ENCODE assay signal across 7 cellular contexts in the genomic region with DNA sequence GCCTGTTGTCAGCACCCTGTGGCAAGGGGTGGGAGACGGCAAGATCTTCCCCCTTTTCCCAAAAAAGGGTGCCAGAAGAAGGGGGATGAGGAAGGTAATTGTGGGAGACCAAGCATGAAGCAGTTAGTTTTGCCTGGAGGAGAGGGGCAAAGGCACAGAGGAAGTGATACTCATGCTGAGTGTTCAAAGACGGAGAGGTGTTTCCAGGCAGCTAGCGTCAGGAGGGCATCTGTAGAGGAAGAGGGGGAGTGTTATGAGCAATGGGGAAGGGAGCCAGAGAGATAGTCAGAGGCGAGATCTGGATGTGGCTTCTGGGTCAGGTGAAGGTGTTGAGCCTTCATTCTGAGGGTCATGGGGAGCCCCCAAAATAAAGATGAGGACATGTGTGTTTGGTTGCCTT. TPM values are rescaled to one million over a fixed set of nuclear protein-coding genes. Genes with fewer than 3 reads are reported as not detected.
DNase-seq lines count a peak whose midpoint lies in the region; ATAC-seq lines count a peak whose summit lies in the region.

No MANE protein-coding gene starts in this region.

- H3K4me2 ChIP-seq in trophoblast cell (ENCODE audit: low read length), result no peak overlapping the region

- DNase-seq in activated CD4-positive, alpha-beta T cell treated with anti-CD3 and anti-CD28 coated beads for 48 hours, result peak; percentile 66
- DNase-seq in trophoblast cell (no peak), DMS 273 treated with DMSO at 0.1 percent for 48 hours (lab: John Stamatoyannopoulos, UW) (no peak), NCI-H2196 (lab: John Stamatoyannopoulos, UW; ENCODE audit: unreplicated experiment) (no peak), aorta (no peak)

- peaks cover 2% of the 10 kb centered on the region for H3K79me2 ChIP-seq in trophoblast cell (ENCODE audit: control insufficient read depth, insufficient read depth, low read length, poor library complexity)

- H4K91ac ChIP-seq in trophoblast cell (ENCODE audit: low read depth, low read length), result no peak overlapping the region

- H3K4ac ChIP-seq in trophoblast cell (ENCODE audit: low read depth, low read length), result no peak overlapping the region

- H3K14ac ChIP-seq in trophoblast cell (ENCODE audit: low read length), result no peak overlapping the region

- H2BK12ac ChIP-seq in trophoblast cell (ENCODE audit: low read length), result peak overlapping the region; percentile 34

- H2BK120ac ChIP-seq in trophoblast cell (ENCODE audit: insufficient read depth, low read length, poor library complexity), result no peak overlapping the region

- H3K27me3 ChIP-seq in trophoblast cell (ENCODE audit: insufficient read depth, low read length) (no peaks in the 10 kb centered on the region), aorta (ENCODE audit: control insufficient read depth in 1 of 2, insufficient read depth in 2 of 2, low read length in 1 of 2) (no peaks in the 10 kb centered on the region)

- no peak overlapping the region for H3K9ac ChIP-seq in trophoblast cell (ENCODE audit: low read length)

- WGBS in trophoblast cell (ENCODE audit: extremely low coverage, insufficient coverage, insufficient read length), result no CpG with 5 or more reads among the region's 4 CpGs
- WGBS in aorta, 2 donors, result 93 to 94% methylated on average over 4 of the region's 4 CpGs

- H3K18ac ChIP-seq in trophoblast cell (ENCODE audit: low read length), result no peak overlapping the region

- ATAC-seq in GM19452 (IDR thresholded peaks at IDR 0.05; ENCODE audit: unreplicated experiment) (peak; percentile 51), HG03159 (IDR thresholded peaks at IDR 0.05; ENCODE audit: unreplicated experiment) (peak; percentile 51), aorta (ENCODE audit: low FRiP score) (no peak)

- no peaks in the 10 kb centered on the region for H3K36me3 ChIP-seq in trophoblast cell (ENCODE audit: control insufficient read depth in 1 of 2, insufficient read depth in 2 of 2, low read length in 2 of 2)
- no peaks in the 10 kb centered on the region for H3K36me3 ChIP-seq in aorta (ENCODE audit: control insufficient read depth in 1 of 2, insufficient read depth in 2 of 2, low read length in 1 of 2)

- no peak overlapping the region for H2AFZ ChIP-seq in trophoblast cell (ENCODE audit: insufficient read depth, low read length, poor library complexity)

- H4K8ac ChIP-seq in trophoblast cell (ENCODE audit: low read depth, low read length), result no peak overlapping the region

- H4K12ac ChIP-seq in trophoblast cell (ENCODE audit: low read depth, low read length), result no peak overlapping the region

- H3K27ac ChIP-seq in trophoblast cell (ENCODE audit: low read depth, low read length) (no peak overlapping the region), aorta (ENCODE audit: low read depth in 1 of 2, low read length in 2 of 2) (no peak overlapping the region)

- intact Hi-C loops in aorta (cut with DNase I), result no loop called here

- H3K4me3 ChIP-seq in trophoblast cell (ENCODE audit: low read depth, low read length) (no peak overlapping the region), aorta (ENCODE audit: low read length in 2 of 2) (no peak overlapping the region)

- peak overlapping the region; percentile 24 for H2AK5ac ChIP-seq in trophoblast cell (ENCODE audit: low read length)

- peaks cover 3 to 10% of the 10 kb centered on the region in 2 experiments for H3K4me1 ChIP-seq in trophoblast cell (ENCODE audit: control insufficient read depth in 1 of 2, insufficient read depth in 2 of 2, low read length in 2 of 2)
- no peaks in the 10 kb centered on the region for H3K4me1 ChIP-seq in aorta (ENCODE audit: control insufficient read depth in 1 of 2, insufficient read depth in 2 of 2, low read length in 2 of 2)

- H2BK5ac ChIP-seq in trophoblast cell (ENCODE audit: low read depth, low read length, poor library complexity), result no peak overlapping the region

- peaks cover 11% of the 10 kb centered on the region for H3K79me1 ChIP-seq in trophoblast cell (ENCODE audit: low read length)

- H3K9me3 ChIP-seq in trophoblast cell (ENCODE audit: insufficient read depth, low read depth, low read length) (no peaks in the 10 kb centered on the region), aorta (ENCODE audit: control insufficient read depth, low read length) (no peaks in the 10 kb centered on the region)

- no peak overlapping the region for H3K23ac ChIP-seq in trophoblast cell (ENCODE audit: low read length)

RNA-seq across cellular contexts. Expression of a gene that starts 26.9 kb away (rescaled TPM):
- polyA plus RNA-seq in trophoblast cell (2013), result 241 and 257 TPM in 2 replicates
- 10 to 100 TPM; 31.0 to 42.8 TPM for total RNA-seq in aorta
- 1 to 10 TPM; 1.5 to 9.6 TPM for polyA plus RNA-seq in aorta

RNA-seq across cellular contexts. Expression of a gene that starts 49.7 kb away (rescaled TPM):
- 0.07 and 0.11 TPM in 2 replicates for polyA plus RNA-seq in trophoblast cell (2013)
- total RNA-seq in aorta, result under 1 TPM in 1 of 2 donors, not detected in 1; 0.12 TPM
- not detected for polyA plus RNA-seq in aorta
